In the genomic region with DNA sequence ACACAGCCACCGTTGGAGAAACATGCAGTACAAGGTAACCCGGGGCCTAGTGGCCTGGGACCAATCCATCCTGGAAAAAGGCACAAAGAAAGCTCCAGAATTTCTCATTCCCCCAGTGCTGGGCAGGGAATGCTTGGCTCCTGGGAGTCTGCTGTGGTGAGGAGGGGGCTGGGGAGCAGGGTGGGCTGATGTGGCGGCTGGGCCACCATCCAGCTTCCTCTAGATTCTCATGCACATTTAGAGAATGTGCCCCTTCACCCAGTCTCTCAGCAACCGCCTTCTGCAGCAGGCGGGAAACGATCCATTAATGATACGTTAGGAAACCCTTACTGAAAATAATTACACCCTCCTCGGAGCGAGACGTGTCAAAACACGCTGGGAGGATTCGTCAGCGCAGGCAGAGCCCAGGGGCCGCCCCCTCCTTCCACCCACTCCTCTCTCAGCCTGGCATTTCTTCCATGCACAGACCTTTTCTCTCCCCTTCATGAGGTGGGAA, we compare ENCODE assay signal across 1 cellular context.
TF ChIP-seq lines count a peak whose summit lies in the region.

No MANE protein-coding gene starts in this region.

TF ChIP-seq in HEK293, 187 proteins besides CTCF, POLR2A, EP300 and RAD21 (continued from another document and continues in another):
- TF ChIP-seq, protein P1, sequence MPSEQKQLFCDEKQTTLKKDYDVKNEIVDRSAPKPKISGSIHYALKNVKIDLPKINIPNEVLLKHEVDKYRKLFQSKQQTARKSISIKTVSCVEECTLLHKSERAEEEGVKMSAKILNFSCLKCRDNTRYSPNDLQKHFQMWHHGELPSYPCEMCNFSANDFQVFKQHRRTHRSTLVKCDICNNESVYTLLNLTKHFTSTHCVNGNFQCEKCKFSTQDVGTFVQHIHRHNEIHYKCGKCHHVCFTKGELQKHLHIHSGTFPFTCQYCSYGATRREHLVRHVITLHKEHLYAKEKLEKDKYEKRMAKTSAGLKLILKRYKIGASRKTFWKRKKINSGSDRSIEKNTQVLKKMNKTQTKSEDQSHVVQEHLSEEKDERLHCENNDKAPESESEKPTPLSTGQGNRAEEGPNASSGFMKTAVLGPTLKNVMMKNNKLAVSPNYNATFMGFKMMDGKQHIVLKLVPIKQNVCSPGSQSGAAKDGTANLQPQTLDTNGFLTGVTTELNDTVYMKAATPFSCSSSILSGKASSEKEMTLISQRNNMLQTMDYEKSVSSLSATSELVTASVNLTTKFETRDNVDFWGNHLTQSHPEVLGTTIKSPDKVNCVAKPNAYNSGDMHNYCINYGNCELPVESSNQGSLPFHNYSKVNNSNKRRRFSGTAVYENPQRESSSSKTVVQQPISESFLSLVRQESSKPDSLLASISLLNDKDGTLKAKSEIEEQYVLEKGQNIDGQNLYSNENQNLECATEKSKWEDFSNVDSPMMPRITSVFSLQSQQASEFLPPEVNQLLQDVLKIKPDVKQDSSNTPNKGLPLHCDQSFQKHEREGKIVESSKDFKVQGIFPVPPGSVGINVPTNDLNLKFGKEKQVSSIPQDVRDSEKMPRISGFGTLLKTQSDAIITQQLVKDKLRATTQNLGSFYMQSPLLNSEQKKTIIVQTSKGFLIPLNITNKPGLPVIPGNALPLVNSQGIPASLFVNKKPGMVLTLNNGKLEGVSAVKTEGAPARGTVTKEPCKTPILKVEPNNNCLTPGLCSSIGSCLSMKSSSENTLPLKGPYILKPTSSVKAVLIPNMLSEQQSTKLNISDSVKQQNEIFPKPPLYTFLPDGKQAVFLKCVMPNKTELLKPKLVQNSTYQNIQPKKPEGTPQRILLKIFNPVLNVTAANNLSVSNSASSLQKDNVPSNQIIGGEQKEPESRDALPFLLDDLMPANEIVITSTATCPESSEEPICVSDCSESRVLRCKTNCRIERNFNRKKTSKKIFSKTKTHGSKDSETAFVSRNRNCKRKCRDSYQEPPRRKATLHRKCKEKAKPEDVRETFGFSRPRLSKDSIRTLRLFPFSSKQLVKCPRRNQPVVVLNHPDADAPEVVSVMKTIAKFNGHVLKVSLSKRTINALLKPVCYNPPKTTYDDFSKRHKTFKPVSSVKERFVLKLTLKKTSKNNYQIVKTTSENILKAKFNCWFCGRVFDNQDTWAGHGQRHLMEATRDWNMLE (tag by site-specific recombination; conservative IDR thresholded peaks at IDR 0.05; ENCODE audit: low read depth) = no peak
- TF ChIP-seq, protein P2, sequence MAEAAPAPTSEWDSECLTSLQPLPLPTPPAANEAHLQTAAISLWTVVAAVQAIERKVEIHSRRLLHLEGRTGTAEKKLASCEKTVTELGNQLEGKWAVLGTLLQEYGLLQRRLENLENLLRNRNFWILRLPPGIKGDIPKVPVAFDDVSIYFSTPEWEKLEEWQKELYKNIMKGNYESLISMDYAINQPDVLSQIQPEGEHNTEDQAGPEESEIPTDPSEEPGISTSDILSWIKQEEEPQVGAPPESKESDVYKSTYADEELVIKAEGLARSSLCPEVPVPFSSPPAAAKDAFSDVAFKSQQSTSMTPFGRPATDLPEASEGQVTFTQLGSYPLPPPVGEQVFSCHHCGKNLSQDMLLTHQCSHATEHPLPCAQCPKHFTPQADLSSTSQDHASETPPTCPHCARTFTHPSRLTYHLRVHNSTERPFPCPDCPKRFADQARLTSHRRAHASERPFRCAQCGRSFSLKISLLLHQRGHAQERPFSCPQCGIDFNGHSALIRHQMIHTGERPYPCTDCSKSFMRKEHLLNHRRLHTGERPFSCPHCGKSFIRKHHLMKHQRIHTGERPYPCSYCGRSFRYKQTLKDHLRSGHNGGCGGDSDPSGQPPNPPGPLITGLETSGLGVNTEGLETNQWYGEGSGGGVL (tag by site-specific recombination; IDR thresholded peaks at IDR 0.05) = peak; percentile 71
- no peak for TF ChIP-seq ZNF677 (tag by site-specific recombination; IDR thresholded peaks at IDR 0.05)
- no peak for TF ChIP-seq ZNF76 (tag by site-specific recombination; IDR thresholded peaks at IDR 0.05; ENCODE audit: borderline replicate concordance, low read depth)
- no peak for TF ChIP-seq ZNF146 (tag by site-specific recombination; IDR thresholded peaks at IDR 0.05)
- 0 out of 2 replicates have a peak, but pooled peaks have one; percentile 31 for TF ChIP-seq KLF9 (tag by site-specific recombination; IDR thresholded peaks at IDR 0.05; ENCODE audit: low read depth)
- TF ChIP-seq SP2 (tag by site-specific recombination; IDR thresholded peaks at IDR 0.05) = peak; percentile 27
- peak; percentile 68 for TF ChIP-seq WT1 (tag by site-specific recombination; IDR thresholded peaks at IDR 0.05)
- TF ChIP-seq, protein P3, sequence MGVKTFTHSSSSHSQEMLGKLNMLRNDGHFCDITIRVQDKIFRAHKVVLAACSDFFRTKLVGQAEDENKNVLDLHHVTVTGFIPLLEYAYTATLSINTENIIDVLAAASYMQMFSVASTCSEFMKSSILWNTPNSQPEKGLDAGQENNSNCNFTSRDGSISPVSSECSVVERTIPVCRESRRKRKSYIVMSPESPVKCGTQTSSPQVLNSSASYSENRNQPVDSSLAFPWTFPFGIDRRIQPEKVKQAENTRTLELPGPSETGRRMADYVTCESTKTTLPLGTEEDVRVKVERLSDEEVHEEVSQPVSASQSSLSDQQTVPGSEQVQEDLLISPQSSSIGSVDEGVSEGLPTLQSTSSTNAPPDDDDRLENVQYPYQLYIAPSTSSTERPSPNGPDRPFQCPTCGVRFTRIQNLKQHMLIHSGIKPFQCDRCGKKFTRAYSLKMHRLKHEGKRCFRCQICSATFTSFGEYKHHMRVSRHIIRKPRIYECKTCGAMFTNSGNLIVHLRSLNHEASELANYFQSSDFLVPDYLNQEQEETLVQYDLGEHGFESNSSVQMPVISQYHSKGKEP (tag by site-specific recombination; IDR thresholded peaks at IDR 0.05) = 0 out of 2 replicates have a peak, but pooled peaks have one; percentile 10
- TF ChIP-seq, protein P4, sequence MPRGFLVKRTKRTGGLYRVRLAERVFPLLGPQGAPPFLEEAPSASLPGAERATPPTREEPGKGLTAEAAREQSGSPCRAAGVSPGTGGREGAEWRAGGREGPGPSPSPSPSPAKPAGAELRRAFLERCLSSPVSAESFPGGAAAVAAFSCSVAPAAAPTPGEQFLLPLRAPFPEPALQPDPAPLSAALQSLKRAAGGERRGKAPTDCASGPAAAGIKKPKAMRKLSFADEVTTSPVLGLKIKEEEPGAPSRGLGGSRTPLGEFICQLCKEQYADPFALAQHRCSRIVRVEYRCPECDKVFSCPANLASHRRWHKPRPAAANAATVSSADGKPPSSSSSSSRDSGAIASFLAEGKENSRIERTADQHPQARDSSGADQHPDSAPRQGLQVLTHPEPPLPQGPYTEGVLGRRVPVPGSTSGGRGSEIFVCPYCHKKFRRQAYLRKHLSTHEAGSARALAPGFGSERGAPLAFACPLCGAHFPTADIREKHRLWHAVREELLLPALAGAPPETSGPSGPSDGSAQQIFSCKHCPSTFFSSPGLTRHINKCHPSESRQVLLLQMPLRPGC (tag by site-specific recombination; IDR thresholded peaks at IDR 0.05) = peak; percentile 36; the same call in 1 of the 2 replicates
- TF ChIP-seq, protein P5, sequence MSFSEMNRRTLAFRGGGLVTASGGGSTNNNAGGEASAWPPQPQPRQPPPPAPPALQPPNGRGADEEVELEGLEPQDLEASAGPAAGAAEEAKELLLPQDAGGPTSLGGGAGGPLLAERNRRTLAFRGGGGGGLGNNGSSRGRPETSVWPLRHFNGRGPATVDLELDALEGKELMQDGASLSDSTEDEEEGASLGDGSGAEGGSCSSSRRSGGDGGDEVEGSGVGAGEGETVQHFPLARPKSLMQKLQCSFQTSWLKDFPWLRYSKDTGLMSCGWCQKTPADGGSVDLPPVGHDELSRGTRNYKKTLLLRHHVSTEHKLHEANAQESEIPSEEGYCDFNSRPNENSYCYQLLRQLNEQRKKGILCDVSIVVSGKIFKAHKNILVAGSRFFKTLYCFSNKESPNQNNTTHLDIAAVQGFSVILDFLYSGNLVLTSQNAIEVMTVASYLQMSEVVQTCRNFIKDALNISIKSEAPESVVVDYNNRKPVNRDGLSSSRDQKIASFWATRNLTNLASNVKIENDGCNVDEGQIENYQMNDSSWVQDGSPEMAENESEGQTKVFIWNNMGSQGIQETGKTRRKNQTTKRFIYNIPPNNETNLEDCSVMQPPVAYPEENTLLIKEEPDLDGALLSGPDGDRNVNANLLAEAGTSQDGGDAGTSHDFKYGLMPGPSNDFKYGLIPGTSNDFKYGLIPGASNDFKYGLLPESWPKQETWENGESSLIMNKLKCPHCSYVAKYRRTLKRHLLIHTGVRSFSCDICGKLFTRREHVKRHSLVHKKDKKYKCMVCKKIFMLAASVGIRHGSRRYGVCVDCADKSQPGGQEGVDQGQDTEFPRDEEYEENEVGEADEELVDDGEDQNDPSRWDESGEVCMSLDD (tag by site-specific recombination; IDR thresholded peaks at IDR 0.05) = no peak
- TF ChIP-seq, protein P6, sequence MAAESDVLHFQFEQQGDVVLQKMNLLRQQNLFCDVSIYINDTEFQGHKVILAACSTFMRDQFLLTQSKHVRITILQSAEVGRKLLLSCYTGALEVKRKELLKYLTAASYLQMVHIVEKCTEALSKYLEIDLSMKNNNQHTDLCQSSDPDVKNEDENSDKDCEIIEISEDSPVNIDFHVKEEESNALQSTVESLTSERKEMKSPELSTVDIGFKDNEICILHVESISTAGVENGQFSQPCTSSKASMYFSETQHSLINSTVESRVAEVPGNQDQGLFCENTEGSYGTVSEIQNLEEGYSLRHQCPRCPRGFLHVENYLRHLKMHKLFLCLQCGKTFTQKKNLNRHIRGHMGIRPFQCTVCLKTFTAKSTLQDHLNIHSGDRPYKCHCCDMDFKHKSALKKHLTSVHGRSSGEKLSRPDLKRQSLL (tag by site-specific recombination; IDR thresholded peaks at IDR 0.05) = no peak
- TF ChIP-seq, protein P7, sequence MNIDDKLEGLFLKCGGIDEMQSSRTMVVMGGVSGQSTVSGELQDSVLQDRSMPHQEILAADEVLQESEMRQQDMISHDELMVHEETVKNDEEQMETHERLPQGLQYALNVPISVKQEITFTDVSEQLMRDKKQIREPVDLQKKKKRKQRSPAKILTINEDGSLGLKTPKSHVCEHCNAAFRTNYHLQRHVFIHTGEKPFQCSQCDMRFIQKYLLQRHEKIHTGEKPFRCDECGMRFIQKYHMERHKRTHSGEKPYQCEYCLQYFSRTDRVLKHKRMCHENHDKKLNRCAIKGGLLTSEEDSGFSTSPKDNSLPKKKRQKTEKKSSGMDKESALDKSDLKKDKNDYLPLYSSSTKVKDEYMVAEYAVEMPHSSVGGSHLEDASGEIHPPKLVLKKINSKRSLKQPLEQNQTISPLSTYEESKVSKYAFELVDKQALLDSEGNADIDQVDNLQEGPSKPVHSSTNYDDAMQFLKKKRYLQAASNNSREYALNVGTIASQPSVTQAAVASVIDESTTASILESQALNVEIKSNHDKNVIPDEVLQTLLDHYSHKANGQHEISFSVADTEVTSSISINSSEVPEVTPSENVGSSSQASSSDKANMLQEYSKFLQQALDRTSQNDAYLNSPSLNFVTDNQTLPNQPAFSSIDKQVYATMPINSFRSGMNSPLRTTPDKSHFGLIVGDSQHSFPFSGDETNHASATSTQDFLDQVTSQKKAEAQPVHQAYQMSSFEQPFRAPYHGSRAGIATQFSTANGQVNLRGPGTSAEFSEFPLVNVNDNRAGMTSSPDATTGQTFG (tag by site-specific recombination; IDR thresholded peaks at IDR 0.05; ENCODE audit: borderline replicate concordance) = no peak
- peak; percentile 53 for TF ChIP-seq ZBTB20 (tag by site-specific recombination; IDR thresholded peaks at IDR 0.05)
- TF ChIP-seq ZNF596 (tag by site-specific recombination; IDR thresholded peaks at IDR 0.05) = no peak
- TF ChIP-seq, protein P8, sequence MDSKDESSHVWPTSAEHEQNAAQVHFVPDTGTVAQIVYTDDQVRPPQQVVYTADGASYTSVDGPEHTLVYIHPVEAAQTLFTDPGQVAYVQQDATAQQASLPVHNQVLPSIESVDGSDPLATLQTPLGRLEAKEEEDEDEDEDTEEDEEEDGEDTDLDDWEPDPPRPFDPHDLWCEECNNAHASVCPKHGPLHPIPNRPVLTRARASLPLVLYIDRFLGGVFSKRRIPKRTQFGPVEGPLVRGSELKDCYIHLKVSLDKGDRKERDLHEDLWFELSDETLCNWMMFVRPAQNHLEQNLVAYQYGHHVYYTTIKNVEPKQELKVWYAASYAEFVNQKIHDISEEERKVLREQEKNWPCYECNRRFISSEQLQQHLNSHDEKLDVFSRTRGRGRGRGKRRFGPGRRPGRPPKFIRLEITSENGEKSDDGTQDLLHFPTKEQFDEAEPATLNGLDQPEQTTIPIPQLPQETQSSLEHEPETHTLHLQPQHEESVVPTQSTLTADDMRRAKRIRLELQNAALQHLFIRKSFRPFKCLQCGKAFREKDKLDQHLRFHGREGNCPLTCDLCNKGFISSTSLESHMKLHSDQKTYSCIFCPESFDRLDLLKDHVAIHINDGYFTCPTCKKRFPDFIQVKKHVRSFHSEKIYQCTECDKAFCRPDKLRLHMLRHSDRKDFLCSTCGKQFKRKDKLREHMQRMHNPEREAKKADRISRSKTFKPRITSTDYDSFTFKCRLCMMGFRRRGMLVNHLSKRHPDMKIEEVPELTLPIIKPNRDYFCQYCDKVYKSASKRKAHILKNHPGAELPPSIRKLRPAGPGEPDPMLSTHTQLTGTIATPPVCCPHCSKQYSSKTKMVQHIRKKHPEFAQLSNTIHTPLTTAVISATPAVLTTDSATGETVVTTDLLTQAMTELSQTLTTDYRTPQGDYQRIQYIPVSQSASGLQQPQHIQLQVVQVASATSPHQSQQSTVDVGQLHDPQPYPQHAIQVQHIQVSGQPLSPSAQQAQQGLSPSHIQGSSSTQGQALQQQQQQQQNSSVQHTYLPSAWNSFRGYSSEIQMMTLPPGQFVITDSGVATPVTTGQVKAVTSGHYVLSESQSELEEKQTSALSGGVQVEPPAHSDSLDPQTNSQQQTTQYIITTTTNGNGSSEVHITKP (tag by site-specific recombination; IDR thresholded peaks at IDR 0.05) = peak; percentile 78
- TF ChIP-seq ZNF600 (tag by site-specific recombination; IDR thresholded peaks at IDR 0.05) = peak; percentile 76
- TF ChIP-seq ZEB2 (tag by site-specific recombination; IDR thresholded peaks at IDR 0.05) = peak; percentile 74
- TF ChIP-seq ZBTB7A (tag by site-specific recombination; IDR thresholded peaks at IDR 0.05; ENCODE audit: low read depth) = no peak
- TF ChIP-seq ZNF354C (tag by site-specific recombination; IDR thresholded peaks at IDR 0.05; ENCODE audit: borderline replicate concordance, low read depth) = no peak
- 0 out of 2 replicates have a peak, but pooled peaks have one; percentile 37 for TF ChIP-seq ZNF19 (tag by site-specific recombination; IDR thresholded peaks at IDR 0.05; ENCODE audit: low read depth)
- TF ChIP-seq ZNF10 (tag by site-specific recombination; IDR thresholded peaks at IDR 0.05) = peak; percentile 69
- no peak for TF ChIP-seq ZNF350 (tag by site-specific recombination; IDR thresholded peaks at IDR 0.05)
- no peak for TF ChIP-seq GLI2 (tag by site-specific recombination; IDR thresholded peaks at IDR 0.05; ENCODE audit: borderline replicate concordance, low read depth)
- TF ChIP-seq ZNF664 (tag by site-specific recombination; IDR thresholded peaks at IDR 0.05) = no peak
- 0 out of 2 replicates have a peak, but pooled peaks have one; percentile 58 for TF ChIP-seq ZFP37 (tag by site-specific recombination; IDR thresholded peaks at IDR 0.05)
- no peak for TF ChIP-seq OVOL3 (tag by site-specific recombination; IDR thresholded peaks at IDR 0.05)
- TF ChIP-seq, protein P9, sequence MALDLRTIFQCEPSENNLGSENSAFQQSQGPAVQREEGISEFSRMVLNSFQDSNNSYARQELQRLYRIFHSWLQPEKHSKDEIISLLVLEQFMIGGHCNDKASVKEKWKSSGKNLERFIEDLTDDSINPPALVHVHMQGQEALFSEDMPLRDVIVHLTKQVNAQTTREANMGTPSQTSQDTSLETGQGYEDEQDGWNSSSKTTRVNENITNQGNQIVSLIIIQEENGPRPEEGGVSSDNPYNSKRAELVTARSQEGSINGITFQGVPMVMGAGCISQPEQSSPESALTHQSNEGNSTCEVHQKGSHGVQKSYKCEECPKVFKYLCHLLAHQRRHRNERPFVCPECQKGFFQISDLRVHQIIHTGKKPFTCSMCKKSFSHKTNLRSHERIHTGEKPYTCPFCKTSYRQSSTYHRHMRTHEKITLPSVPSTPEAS (tag by site-specific recombination; IDR thresholded peaks at IDR 0.05) = no peak
- no peak for TF ChIP-seq ZNF707 (tag by site-specific recombination; IDR thresholded peaks at IDR 0.05)
- peak; percentile 100 for TF ChIP-seq SP7 (tag by site-specific recombination; IDR thresholded peaks at IDR 0.05)
